Comparison of ENCODE assay signal across 8 cellular contexts in genomic region chr6:137233561-137234504, GRCh38. TPM values are rescaled to one million over a fixed set of nuclear protein-coding genes. Genes with fewer than 3 reads are reported as not detected.
DNase-seq lines count a peak whose midpoint lies in the region; ATAC-seq, FAIRE-seq and TF ChIP-seq lines count a peak whose summit lies in the region.

No MANE protein-coding gene starts in this region.

- 0 out of 4 replicates have a peak, but pooled peaks of 1 of the 2 experiments have one; percentile 12 for TF ChIP-seq EP300 in GM12878 (IDR thresholded peaks at IDR 0.05; ENCODE audit: borderline replicate concordance in 1 of 2, control insufficient read depth in 1 of 2, low read depth in 2 of 2, low read length in 2 of 2)

- H3K36me3 ChIP-seq in GM12878 (ENCODE audit: control insufficient read depth in 2 of 2, insufficient read depth in 2 of 2, low read length in 1 of 2) (no peaks in the 10 kb centered on the region), liver (ENCODE audit: control insufficient read depth in 4 of 4, insufficient read depth in 3 of 4, low read depth in 1 of 4, low read length in 3 of 4) (no peaks in the 10 kb centered on the region)

- no TSS peak for BruUV-seq in GM12878 (replicated peaks; lab: Mats Ljungman, UMichigan)

- H3K4me3 ChIP-seq in GM12878 (peak overlapping the region; percentile 28; the same call in 1 of the 2 replicates), liver (ENCODE audit: low read depth in 1 of 3, low read length in 3 of 3) (no peak overlapping the region)

- no peaks in the 10 kb centered on the region for H3K27me3 ChIP-seq in GM12878 (replicated peaks in 1 of 2; ENCODE audit: control insufficient read depth in 2 of 2, insufficient read depth in 2 of 2, low read length in 1 of 2)
- H3K27me3 ChIP-seq in liver (ENCODE audit: control insufficient read depth in 4 of 4, insufficient read depth in 4 of 4, low read length in 3 of 4): no peaks in the 10 kb centered on the region

- intact Hi-C loops in GM12878 (cut with micrococcal nuclease; ENCODE audit: unreplicated experiment): no loop called here

- H3K4me2 ChIP-seq in GM12878 (ENCODE audit: control insufficient read depth, insufficient read depth): peak overlapping the region; percentile 86

- TF ChIP-seq RAD21 in GM12878 (IDR thresholded peaks at IDR 0.05; ENCODE audit: insufficient read depth, low read depth, low read length) (no peak), liver (IDR thresholded peaks at IDR 0.05) (peak in 1 of 2 donors; percentile 5)

- POLR2A ChIA-PET in GM12878 (lab: Charles Lee): interaction anchor here (1.2 to 5.5 kb wide), 6 partner anchors 11 to 141 kb away, joined by 3 to 37 read pairs (median 18); no protein-coding TSS in a partner anchor

- in situ Hi-C loops in GM12878 (cut with MboI): no loop called here

- peak overlapping the region; percentile 9; the same call in 1 of the 2 replicates for H3K9ac ChIP-seq in GM12878 (ENCODE audit: control insufficient read depth, insufficient read depth, low read length)
- H3K9ac ChIP-seq in liver (ENCODE audit: low read depth in 1 of 2, low read length in 2 of 2): no peak overlapping the region

- ATAC-seq in GM12878 (peak; percentile 39), GM18858 (IDR thresholded peaks at IDR 0.05; ENCODE audit: unreplicated experiment) (no peak), GM19463 (IDR thresholded peaks at IDR 0.05; ENCODE audit: unreplicated experiment) (no peak)

- H2AFZ ChIP-seq in GM12878 (ENCODE audit: control insufficient read depth, low read depth, low read length): peak overlapping the region; percentile 70

- peak; percentile 31 for FAIRE-seq in GM12878 (lab: Jason Lieb, UNC)
- FAIRE-seq in D721Med (lab: Jason Lieb, UNC): no peak

- CTCF ChIA-PET in GM12878 (lab: Yijun Ruan, JAX): interaction anchor here (0.7 to 3.3 kb wide), 14 partner anchors 8 to 738 kb away, joined by 3 to 9 read pairs (median 3); partner anchors contain the start of gene IFNGR1

- SMC1A ChIA-PET in GM12878 (lab: Charles Lee; ENCODE audit: uncharacterized antibody, unreplicated experiment): interaction anchor here (1.0 to 7.8 kb wide), 17 partner anchors 9 to 150 kb away, joined by 3 to 77 read pairs (median 8); partner anchors contain the start of gene IFNGR1

- H3K27ac ChIP-seq in GM12878 (ENCODE audit: control insufficient read depth, insufficient read depth): peak overlapping the region; percentile 76
- peak overlapping the region; percentile 43 to 58 for H3K27ac ChIP-seq in liver (ENCODE audit: low read depth in 1 of 2, low read length in 2 of 2)

- no peaks in the 10 kb centered on the region for H3K79me2 ChIP-seq in GM12878 (ENCODE audit: control insufficient read depth, insufficient read depth, low read length)

- TF ChIP-seq CTCF in GM12878 (IDR thresholded peaks at IDR 0.05 in 2 of 3, conservative IDR thresholded peaks at IDR 0.05 in 1 of 3; ENCODE audit: control insufficient read depth in 2 of 3, extremely low read depth in 1 of 3, insufficient read depth in 1 of 3, low read depth in 3 of 3, low read length in 3 of 3) (no peak), liver (IDR thresholded peaks at IDR 0.05; ENCODE audit: low read depth, low read length, missing input control) (no peak), D721Med (IDR thresholded peaks at IDR 0.05; ENCODE audit: insufficient read depth, missing control alignments) (no peak)

- H4K20me1 ChIP-seq in GM12878 (ENCODE audit: control insufficient read depth, insufficient read depth): no peaks in the 10 kb centered on the region

- H3K9me3 ChIP-seq in GM12878 (replicated peaks; ENCODE audit: control insufficient read depth, insufficient read depth, low read length): peaks cover 4% of the 10 kb centered on the region; the same call in 2 of the 3 replicates
- H3K9me3 ChIP-seq in liver (ENCODE audit: control insufficient read depth in 4 of 4, low read length in 3 of 4): no peaks in the 10 kb centered on the region

- RAD21 ChIA-PET in GM12878 (lab: Charles Lee; ENCODE audit: unreplicated experiment): interaction anchor here (0.7 to 7.3 kb wide), 21 partner anchors 9 to 157 kb away, joined by 3 to 80 read pairs (median 6); no protein-coding TSS in a partner anchor

- H3K4me1 ChIP-seq in GM12878 (ENCODE audit: control insufficient read depth, insufficient read depth, low read length) (peaks cover 56% of the 10 kb centered on the region), liver (ENCODE audit: control insufficient read depth in 4 of 4, insufficient read depth in 4 of 4, low read length in 3 of 4) (no peaks in the 10 kb centered on the region)

- 52% methylated on average over 5 of the region's 5 CpGs for WGBS in GM12878 (ENCODE audit: insufficient coverage, insufficient replicate concordance, low lambda C conversion rate, missing lambda C conversion rate)
- WGBS in liver: 71% methylated on average over 5 of the region's 5 CpGs

- peak; percentile 90 for DNase-seq in CD1c-positive myeloid dendritic cell (ENCODE audit: extremely low spot score)
- DNase-seq in M059J (ENCODE audit: low read depth): peak; percentile 96
- no peak for DNase-seq in GM12878 (ENCODE audit: low read depth, low spot score)
- no peak for DNase-seq in D721Med (ENCODE audit: insufficient read length, low spot score)
- no peak for DNase-seq in activated naive CD4-positive, alpha-beta T cell treated with Interleukin-2 at 50 U/mL for 16 hours

- TF ChIP-seq POLR2A in GM12878 (IDR thresholded peaks at IDR 0.05; ENCODE audit: low read depth, low read length): no peak

TF ChIP-seq in GM12878, 131 proteins besides CTCF, POLR2A, EP300 and RAD21 (continues in another document):
- TF ChIP-seq HDGF (IDR thresholded peaks at IDR 0.05) (no peak), GABPA (IDR thresholded peaks at IDR 0.05; ENCODE audit: low read depth) (no peak)

TF ChIP-seq in liver, 16 proteins besides CTCF, POLR2A, EP300 and RAD21:
- TF ChIP-seq HNF4G (IDR thresholded peaks at IDR 0.05) (no peak), ATF3 (IDR thresholded peaks at IDR 0.05) (no peak), NR2F2 (IDR thresholded peaks at IDR 0.05) (no peak), JUND (IDR thresholded peaks at IDR 0.05) (peak; percentile 55 to 62), RXRA (IDR thresholded peaks at IDR 0.05) (no peak), SP1 (IDR thresholded peaks at IDR 0.05) (no peak), MAX (IDR thresholded peaks at IDR 0.05) (no peak), REST (IDR thresholded peaks at IDR 0.05) (no peak)
TF ChIP-seq in liver: peak in this region for 1.

RNA-seq across cellular contexts. Expression of gene IFNGR1, which starts 14.6 kb away (rescaled TPM):
- 74.9 and 87.3 TPM in 2 replicates for total RNA-seq in M059J (2014; rRNA removed; shearing (Covaris generic))
- total RNA-seq in GM12878 (2013; cell fraction: nucleolus; rRNA removed): 290 and 314 TPM in 2 replicates
- 121 and 148 TPM in 2 replicates for total RNA-seq in GM12878 (2014; rRNA removed)
- 159 and 161 TPM in 2 replicates for total RNA-seq in GM12878 (2014; rRNA removed; fragmentation: Illumina TruSeq; extraction: Trizol)
- total RNA-seq in GM12878 (2021): 89.0 and 95.4 TPM in 2 replicates
- 72.9 TPM for polyA plus RNA-seq in GM12878 (2011; ENCODE audit: low read depth)
- 258 and 363 TPM in 2 replicates for polyA plus RNA-seq in GM12878 (2011; rRNA removed)
- 78.2 and 88.9 TPM in 2 replicates for polyA plus RNA-seq in GM12878 (2011; cell fraction: cytosol; rRNA removed)
- 69.4 and 105 TPM in 2 replicates for polyA plus RNA-seq in GM12878 (2011; cell fraction: nucleus; rRNA removed)
- polyA plus RNA-seq in GM12878 (2012): 102 and 129 TPM in 2 replicates
- 155 and 200 TPM in 2 replicates for polyA plus RNA-seq in GM12878 (2014; fragmentation: Illumina TruSeq; extraction: Trizol)
- 100 to 1,000 TPM; 182 to 296 TPM for polyA plus RNA-seq in GM12878 (2014; fragmentation: Nextera tagmentation; extraction: Ambion mirVana)
- polyA plus RNA-seq in GM12878 (2014; rRNA removed): 96.0 and 113 TPM in 2 replicates
- 10 to 100 TPM; 95.2 to 99.1 TPM for polyA plus RNA-seq in GM12878 (2016; fragmentation: Nextera tagmentation; extraction: Ambion mirVana)
- polyA minus RNA-seq in GM12878 (2011; rRNA and poly(A)+ RNA removed): 81.9 and 114 TPM in 2 replicates
- polyA minus RNA-seq in GM12878 (2011; cell fraction: cytosol; rRNA and poly(A)+ RNA removed): 53.1 and 61.7 TPM in 2 replicates
- polyA minus RNA-seq in GM12878 (2011; cell fraction: nucleus; rRNA and poly(A)+ RNA removed): 99.3 and 99.9 TPM in 2 replicates
- 10 to 100 TPM; 33.9 to 57.8 TPM for total RNA-seq in liver
- 10 to 100 TPM; 35.7 to 42.3 TPM for polyA plus RNA-seq in liver

Comparison
In these comparisons a context has a peak if more than half of its experiments do, and no peak if none do; other contexts are left out.
1. DNase-seq: peak in CD1c-positive myeloid dendritic cell (single experiment) and M059J (single experiment); none in GM12878 (single experiment), D721Med (single experiment) and activated naive CD4-positive, alpha-beta T cell treated with Interleukin-2 at 50 U/mL for 16 hours (single experiment).